Comparison of ENCODE assay signal across 17 cellular contexts in the genomic region with DNA sequence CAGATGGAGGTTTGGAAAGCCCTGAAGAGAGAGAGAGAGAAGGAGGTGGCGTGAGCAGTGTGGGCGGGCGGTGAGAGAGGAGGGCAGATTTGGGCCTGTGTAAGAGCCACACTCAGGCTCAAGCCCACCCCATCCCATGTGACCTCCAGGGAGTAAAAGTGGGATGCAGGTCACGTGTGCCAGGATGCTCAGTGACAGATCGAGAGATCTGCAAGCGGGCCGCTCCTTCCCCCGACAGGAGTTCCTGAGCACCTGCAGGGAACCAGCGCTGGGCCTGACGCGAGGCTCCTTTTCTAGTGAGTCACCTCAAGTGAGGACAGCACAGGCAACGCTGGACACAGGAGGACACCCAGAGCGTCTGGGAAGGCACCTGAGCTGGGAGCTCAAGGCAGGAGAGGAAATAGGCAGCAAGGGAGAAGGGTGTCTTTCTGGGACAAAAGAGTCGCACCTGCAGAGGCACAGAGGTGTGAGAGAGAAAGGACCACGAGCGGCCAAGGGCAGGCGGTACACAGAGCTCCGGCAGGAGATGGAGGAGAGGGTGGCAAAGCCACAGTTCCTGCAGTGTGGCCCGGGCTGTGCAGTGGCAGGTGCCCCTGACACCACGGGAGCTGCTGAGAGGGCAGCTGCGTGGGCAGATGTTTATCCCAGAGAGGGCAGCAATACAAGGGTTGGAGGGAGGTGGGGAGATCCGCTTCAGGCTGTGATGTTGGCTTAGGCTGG.
DNase-seq lines count a peak whose midpoint lies in the region; ATAC-seq, FAIRE-seq and TF ChIP-seq lines count a peak whose summit lies in the region.
"Had no signal": no experiment of that assay in that cellular context is flagged by ENCODE, and none has a peak within 500 bp of the region (broad histone marks: within the 10 kb centered on the region; RNA-seq: fewer than 3 reads in every experiment).

No MANE protein-coding gene starts in this region.

- no peaks in the 10 kb centered on the region for H3K4me1 Mint-ChIP-seq in H9
- H3K4me1 Mint-ChIP-seq: CD14-positive monocyte had no signal

- H3K36me3 ChIP-seq in upper lobe of right lung, result no peaks in the 10 kb centered on the region
- H3K36me3 ChIP-seq in OCI-LY7 (ENCODE audit: insufficient read depth, low read length), result no peaks in the 10 kb centered on the region

- no CpG with 5 or more reads among the region's 22 CpGs for whole genome bisulfite sequencing in H9 (ENCODE audit: extremely low coverage, insufficient read length, low lambda C conversion rate)

- POLR2A ChIA-PET in OCI-LY7 (lab: Charles Lee), result interaction anchor here (0.7 kb wide), 1 partner anchor 9 kb away, joined by 3 read pairs; no protein-coding TSS in a partner anchor

- H3K14ac ChIP-seq in H9 (ENCODE audit: insufficient read depth, low read length), result peak overlapping the region; percentile 35; the same call in 1 of the 2 replicates

- H3K23me2 ChIP-seq in H9 (ENCODE audit: insufficient read length, low read depth, low read length, poor library complexity, severe bottlenecking), result no peaks in the 10 kb centered on the region

- BruUV-seq in OCI-LY7 (replicated peaks; lab: Mats Ljungman, UMichigan), result no TSS peak

- H3K9me2 ChIP-seq in OCI-LY7 (ENCODE audit: insufficient read depth, low read length), result no peaks in the 10 kb centered on the region

- H3K27me3 ChIP-seq in H9 (ENCODE audit: insufficient read depth, low read length) (no peaks in the 10 kb centered on the region), upper lobe of right lung (no peaks in the 10 kb centered on the region)

- peaks cover 11% of the 10 kb centered on the region for H3K27me3 Mint-ChIP-seq in H9 (ENCODE audit: low read depth)

- H2BK15ac ChIP-seq in H9 (ENCODE audit: low read depth, low read length), result no peak overlapping the region

- no peak for TF ChIP-seq POLR2A in GM12892 (IDR thresholded peaks at IDR 0.05; ENCODE audit: low read depth, low read length)

- no peak overlapping the region for H2AK5ac ChIP-seq in H9 (ENCODE audit: insufficient read length, low read length)

- H4K5ac ChIP-seq in H9 (ENCODE audit: insufficient read length, low read depth, low read length), result no peak overlapping the region

- no peak overlapping the region for H3K9ac ChIP-seq in H9 (ENCODE audit: extremely low read depth, insufficient read length, low read length)

- H3K79me2 ChIP-seq in H9 (ENCODE audit: insufficient read depth, low read length), result no peaks in the 10 kb centered on the region
- H3K79me2 ChIP-seq in OCI-LY7 (ENCODE audit: insufficient read depth, low read depth, low read length), result no peaks in the 10 kb centered on the region

- H3K18ac ChIP-seq in H9 (ENCODE audit: insufficient read length, low read depth, low read length), result no peak overlapping the region

- H4K8ac ChIP-seq in H9 (replicated peaks; ENCODE audit: insufficient read length, low read depth, low read length), result no peak overlapping the region

- H3K4me2 ChIP-seq in H9 (ENCODE audit: insufficient read depth, insufficient read length, low read length) (no peak overlapping the region), OCI-LY7 (ENCODE audit: low read length) (no peak overlapping the region)
- H3K4me2 ChIP-seq: A549 had no signal

- H4K20me1 ChIP-seq in H9 (ENCODE audit: control insufficient read depth, insufficient read depth, insufficient read length), result peaks cover 4% of the 10 kb centered on the region
- H4K20me1 ChIP-seq in OCI-LY7 (ENCODE audit: insufficient read depth, low read length), result no peaks in the 10 kb centered on the region

- H3K9me3 Mint-ChIP-seq in H9, result peaks cover 0 to 2% of the 10 kb centered on the region in 2 experiments; a peak in 2 of 5 replicates
- H3K9me3 Mint-ChIP-seq: CD8-positive, alpha-beta T cell had no signal

- no peak overlapping the region for H2BK12ac ChIP-seq in H9 (ENCODE audit: insufficient read length, low read depth, low read length)

- H3K79me1 ChIP-seq in H9 (ENCODE audit: insufficient read depth, low read depth, low read length, poor library complexity, severe bottlenecking), result no peaks in the 10 kb centered on the region

- no peak overlapping the region for H3K23ac ChIP-seq in H9 (ENCODE audit: insufficient read length, low read depth, low read length)

- intact Hi-C loops in upper lobe of right lung (cut with DNase I), result no loop called here
- intact Hi-C loops in OCI-LY7 (cut with micrococcal nuclease; ENCODE audit: unreplicated experiment), result no loop called here

- no peak overlapping the region for H2AFZ ChIP-seq in H9 (ENCODE audit: low read length)
- no peak overlapping the region for H2AFZ ChIP-seq in OCI-LY7 (ENCODE audit: low read length)

- CTCF ChIA-PET in OCI-LY7 (lab: Charles Lee; ENCODE audit: unreplicated experiment), result no interaction called here

- H3K56ac ChIP-seq in H9 (ENCODE audit: insufficient read length, low read depth, low read length), result no peak overlapping the region

- FAIRE-seq in GM12892 (lab: Jason Lieb, UNC) (no peak), frontal cortex (lab: Jason Lieb, UNC) (no peak)
- FAIRE-seq: A549, D721Med had no signal

- no peaks in the 10 kb centered on the region; a peak in 1 of 7 replicates for H3K36me3 Mint-ChIP-seq in H9 (ENCODE audit: insufficient read depth in 1 of 3, low read depth in 3 of 3)
- H3K36me3 Mint-ChIP-seq: CD14-positive monocyte; CD8-positive, alpha-beta T cell had no signal

- H3K4me3 ChIP-seq in coronary artery, result no peak overlapping the region
- no peak overlapping the region for H3K4me3 ChIP-seq in upper lobe of right lung
- H3K4me3 ChIP-seq in OCI-LY7 (ENCODE audit: low read depth, low read length, poor library complexity, severe bottlenecking), result no peak overlapping the region
- H3K4me3 ChIP-seq: A549 had no signal

- peak overlapping the region in 1 of 3 experiments; percentile 89; a peak in 3 of 7 replicates for H3K27ac Mint-ChIP-seq in H9
- H3K27ac Mint-ChIP-seq: CD14-positive monocyte; CD8-positive, alpha-beta T cell had no signal

- no peaks in the 10 kb centered on the region for H3K4me1 ChIP-seq in H9 (ENCODE audit: insufficient read depth, low read length)
- no peaks in the 10 kb centered on the region for H3K4me1 ChIP-seq in upper lobe of right lung
- peaks cover 16% of the 10 kb centered on the region for H3K4me1 ChIP-seq in OCI-LY7 (ENCODE audit: insufficient read depth, low read length, poor library complexity, severe bottlenecking)
- H3K4me1 ChIP-seq: A549 had no signal

- no peak overlapping the region for H2BK5ac ChIP-seq in H9 (ENCODE audit: insufficient read length, low read length)

- H3K27ac ChIP-seq in H9 (ENCODE audit: insufficient read length, low read depth, low read length) (no peak overlapping the region), coronary artery (no peak overlapping the region), upper lobe of right lung (no peak overlapping the region), OCI-LY7 (ENCODE audit: low read depth, low read length, poor library complexity, severe bottlenecking) (no peak overlapping the region)
- H3K27ac ChIP-seq: A549, HL-60 had no signal

- H3K4ac ChIP-seq in H9 (ENCODE audit: low read depth, low read length), result no peak overlapping the region

- H3K9me3 ChIP-seq in H9 (ENCODE audit: control insufficient read depth, low read depth, low read length) (no peaks in the 10 kb centered on the region), upper lobe of right lung (no peaks in the 10 kb centered on the region), OCI-LY7 (ENCODE audit: low read length) (no peaks in the 10 kb centered on the region)
- H3K9me3 ChIP-seq: A549 had no signal

- no peak overlapping the region for H3T11ph ChIP-seq in H9 (ENCODE audit: low read length)

- no peak overlapping the region for H2BK120ac ChIP-seq in H9 (ENCODE audit: low read depth, low read length, poor library complexity, severe bottlenecking)

- no peak overlapping the region for H4K91ac ChIP-seq in H9 (ENCODE audit: insufficient read length, low read depth, low read length)

- ATAC-seq in upper lobe of right lung, result no peak
- ATAC-seq: A549; CD8-positive, alpha-beta T cell; HCT116 had no signal

- TF ChIP-seq CTCF in H9 (conservative IDR thresholded peaks at IDR 0.05) (no peak), coronary artery (IDR thresholded peaks at IDR 0.05) (no peak), upper lobe of right lung (IDR thresholded peaks at IDR 0.05) (no peak), OCI-LY7 (conservative IDR thresholded peaks at IDR 0.05; ENCODE audit: low read length) (no peak)

- no peak overlapping the region for H2BK20ac ChIP-seq in H9 (ENCODE audit: low read depth, low read length, poor library complexity, severe bottlenecking)

- DNase-seq in H9, result no peak
- DNase-seq in coronary artery (ENCODE audit: low spot score), result peak; percentile 21
- DNase-seq in mesenteric fat pad (ENCODE audit: low spot score), result peak; percentile 62
- peak; percentile 61 for DNase-seq in upper lobe of right lung
- no peak for DNase-seq in OCI-LY7 (ENCODE audit: low spot score)
- DNase-seq in GM12892 (ENCODE audit: insufficient read length), result no peak
- DNase-seq in frontal cortex (ENCODE audit: low spot score in 2 of 2), result no peak
- DNase-seq: CD8-positive, alpha-beta T cell; COR-L47; DMS153; DMS79 treated with DMSO at 0.1 percent for 48 hours; GF-D8 had no signal

- no peak overlapping the region for H3K4me3 Mint-ChIP-seq in H9
- H3K4me3 Mint-ChIP-seq: CD14-positive monocyte; CD8-positive, alpha-beta T cell had no signal

Comparison
In these comparisons a context has a peak if more than half of its experiments do, and no peak if none do; other contexts are left out.
1. DNase-seq: peak in coronary artery (single experiment), mesenteric fat pad (single experiment) and upper lobe of right lung (single experiment); none in H9 (single experiment), OCI-LY7 (single experiment), GM12892 (single experiment) and frontal cortex (0 of 2).